In the genomic region with DNA sequence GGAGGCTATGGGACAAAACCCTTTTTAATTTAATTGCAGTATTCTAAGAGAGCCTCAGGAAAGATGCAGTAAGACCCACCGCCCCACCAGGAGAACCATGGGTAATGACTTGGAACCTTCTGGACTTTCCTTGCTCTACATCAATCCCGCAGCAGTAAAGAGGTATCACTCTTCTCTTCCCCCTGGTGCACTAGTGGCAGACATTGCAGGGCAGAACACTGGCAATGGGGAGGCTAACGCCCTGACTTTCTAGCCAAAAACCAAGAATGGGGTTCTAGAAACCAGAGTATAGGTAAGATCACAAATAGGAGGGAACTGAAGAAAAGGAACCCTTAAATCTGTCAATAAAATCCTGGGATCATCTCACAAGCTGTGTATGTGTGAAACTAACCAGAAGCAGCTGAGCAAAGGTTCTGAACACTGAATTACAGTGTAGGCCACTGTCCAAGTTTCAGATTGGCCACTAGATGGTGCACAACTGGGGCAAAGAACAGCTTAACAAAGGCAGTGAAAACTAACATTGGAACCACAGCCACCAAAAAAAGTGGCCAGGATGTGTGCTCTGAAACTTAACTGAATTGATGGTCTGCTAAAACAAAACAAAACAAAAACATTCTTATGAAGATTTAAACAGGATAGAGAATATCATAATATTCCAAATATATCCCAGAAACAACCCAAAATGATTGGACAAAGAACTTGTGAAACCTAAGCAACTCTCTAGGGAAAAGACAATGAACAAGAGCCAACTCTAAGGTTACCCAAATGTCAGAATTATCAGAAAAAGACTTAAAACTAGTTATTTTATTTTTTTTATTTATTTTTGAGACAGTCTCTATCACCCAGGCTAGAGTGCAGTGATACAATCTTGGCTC, we compare ENCODE assay signal across 8 cellular contexts. TPM values are rescaled to one million over a fixed set of nuclear protein-coding genes. Genes with fewer than 3 reads are reported as not detected.
DNase-seq lines count a peak whose midpoint lies in the region; ATAC-seq and TF ChIP-seq lines count a peak whose summit lies in the region.

No MANE protein-coding gene starts in this region.

- H3K36me3 Mint-ChIP-seq in central memory CD8-positive, alpha-beta T cell (ENCODE audit: insufficient read depth), result no peaks in the 10 kb centered on the region

- H3K27ac ChIP-seq in RWPE2 (ENCODE audit: poor library complexity, severe bottlenecking), result no peak overlapping the region

- H3K9me3 Mint-ChIP-seq in central memory CD8-positive, alpha-beta T cell, result peaks cover 11% of the 10 kb centered on the region

- peaks cover 9% of the 10 kb centered on the region for H3K4me1 ChIP-seq in RWPE2 (ENCODE audit: insufficient read depth, poor library complexity, severe bottlenecking)

- H3K4me3 ChIP-seq in AG09309 (ENCODE audit: control insufficient read depth, low read depth, low read length), result no peak overlapping the region
- H3K4me3 ChIP-seq in RWPE2 (ENCODE audit: severe bottlenecking), result no peak overlapping the region

- no peak overlapping the region for H3K4me3 Mint-ChIP-seq in central memory CD8-positive, alpha-beta T cell

- no peaks in the 10 kb centered on the region for H3K27me3 ChIP-seq in RWPE2 (ENCODE audit: insufficient read depth, poor library complexity, severe bottlenecking)

- H3K27me3 Mint-ChIP-seq in central memory CD8-positive, alpha-beta T cell, result peaks cover 2% of the 10 kb centered on the region

- peak overlapping the region; percentile 8 for H3K27ac Mint-ChIP-seq in central memory CD8-positive, alpha-beta T cell (ENCODE audit: low read depth)

- no peaks in the 10 kb centered on the region for H3K4me1 Mint-ChIP-seq in central memory CD8-positive, alpha-beta T cell

- peak; percentile 90 for ATAC-seq in RWPE2 (ENCODE audit: low read depth)
- no peak for ATAC-seq in central memory CD8-positive, alpha-beta T cell (replicated peaks; ENCODE audit: extremely low read depth, poor library complexity, severe bottlenecking)

- H3K36me3 ChIP-seq in RWPE2 (ENCODE audit: low read depth), result peaks cover 77% of the 10 kb centered on the region

- DNase-seq in AG09309 (ENCODE audit: low read depth) (peak; percentile 28), HT1080 (ENCODE audit: low read depth) (peak; percentile 52), RWPE2 (ENCODE audit: low spot score) (no peak), medulla oblongata (ENCODE audit: extremely low spot score) (peak; percentile 47), NCI-H128 (lab: John Stamatoyannopoulos, UW; ENCODE audit: unreplicated experiment) (no peak), NCI-H187 (lab: John Stamatoyannopoulos, UW) (no peak)
- DNase-seq in central memory CD8-positive, alpha-beta T cell (ENCODE audit: low spot score in 2 of 2), result no peak

- H3K9me3 ChIP-seq in RWPE2 (ENCODE audit: severe bottlenecking), result no peaks in the 10 kb centered on the region

- peak; percentile 87 for TF ChIP-seq CTCF in AG09309 (IDR thresholded peaks at IDR 0.05; ENCODE audit: control insufficient read depth, insufficient read depth, low read depth, low read length, missing control alignments)
- peak; percentile 89 for TF ChIP-seq CTCF in GM12872 (IDR thresholded peaks at IDR 0.05; ENCODE audit: insufficient read depth, low read depth, low read length)
- peak; percentile 82 for TF ChIP-seq CTCF in RWPE2 (IDR thresholded peaks at IDR 0.05; ENCODE audit: poor library complexity, severe bottlenecking)

RNA-seq across cellular contexts. Expression of a gene that starts 6.6 kb away (rescaled TPM):
- 0.27 and 0.97 TPM in 2 replicates for total RNA-seq in HT1080 (2014; rRNA removed; shearing (Covaris generic))
- polyA plus RNA-seq in HT1080 (2015; cell fraction: cytosol; rRNA removed), result 0.44 and 0.78 TPM in 2 replicates
- polyA plus RNA-seq in HT1080 (2015; cell fraction: nucleus; rRNA removed), result 0.23 and 0.29 TPM in 2 replicates

Comparison
In these comparisons a context has a peak if more than half of its experiments do, and no peak if none do; other contexts are left out.
1. DNase-seq: peak in AG09309 (single experiment), HT1080 (single experiment) and medulla oblongata (single experiment); none in RWPE2 (single experiment), central memory CD8-positive, alpha-beta T cell (0 of 2), NCI-H128 (single experiment) and NCI-H187 (0 of 2).
2. Peak in every context shown above with its lines, with median percentiles within 50 percentile points of each other: CTCF ChIP-seq.